ENCODE assay signal across 14 cellular contexts in the genomic region with DNA sequence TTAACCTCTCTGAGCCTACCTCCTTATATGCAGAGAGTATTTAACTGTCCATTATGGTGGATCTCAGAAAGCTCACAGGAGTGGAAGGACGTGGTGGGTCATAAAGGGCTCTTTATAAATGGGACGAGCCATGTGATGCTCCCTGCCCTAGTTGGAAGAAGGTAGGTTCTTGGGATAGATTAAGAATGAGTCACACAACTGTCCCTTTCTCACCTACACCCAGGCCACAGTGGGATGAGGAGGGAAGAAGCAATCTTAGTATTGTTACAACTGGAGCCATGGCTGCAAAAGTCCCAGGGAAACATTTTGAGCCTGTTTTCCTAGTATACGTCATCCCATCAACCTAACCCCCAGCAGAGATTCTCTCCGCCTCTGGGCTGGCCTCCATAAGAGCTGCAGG.
DNase-seq lines count a peak whose midpoint lies in the region; ATAC-seq and TF ChIP-seq lines count a peak whose summit lies in the region.
"Had no signal": no experiment of that assay in that cellular context is flagged by ENCODE, and none has a peak within 500 bp of the region (broad histone marks: within the 10 kb centered on the region; RNA-seq: fewer than 3 reads in every experiment).

No MANE protein-coding gene starts in this region.

- H3K79me2 ChIP-seq in HCT116 (ENCODE audit: insufficient read depth, low read length) (no peaks in the 10 kb centered on the region), PC-3 (ENCODE audit: low read length) (no peaks in the 10 kb centered on the region)

- POLR2A ChIA-PET in HCT116 (lab: Charles Lee) = interaction anchor here (0.6 kb wide), 1 partner anchor 16 kb away, joined by 3 read pairs; no protein-coding TSS in a partner anchor
- POLR2A ChIA-PET in PC-3 (lab: Charles Lee; ENCODE audit: unreplicated experiment) = no interaction called here
- POLR2A ChIA-PET in RWPE1 (lab: Yijun Ruan, JAX; ENCODE audit: low non-redundant PET) = no interaction called here

- TF ChIP-seq POLR2A in HCT116 (IDR thresholded peaks at IDR 0.05; ENCODE audit: borderline replicate concordance, extremely low read depth, insufficient read depth, insufficient read length) = no peak

- H3K4me3 ChIP-seq in HCT116 (replicated peaks in 1 of 2; ENCODE audit: low read depth in 1 of 2, low read length in 2 of 2) (no peak overlapping the region), PC-3 (ENCODE audit: low read length) (no peak overlapping the region), brain microvascular endothelial cell (ENCODE audit: low read depth, low read length) (no peak overlapping the region)
- H3K4me3 ChIP-seq: GM12878, GM23338 had no signal

- RAD21 ChIA-PET in HCT116 (lab: Charles Lee; ENCODE audit: low non-redundant PET in 1 of 2, low total read pairs in 2 of 2, uncharacterized antibody in 2 of 2, unreplicated experiment in 2 of 2) = no interaction called here

- H3K36me3 ChIP-seq in HCT116 (ENCODE audit: control insufficient read depth in 1 of 2, insufficient read depth in 2 of 2, low read length in 2 of 2) = no peaks in the 10 kb centered on the region
- no peaks in the 10 kb centered on the region for H3K36me3 ChIP-seq in PC-3 (ENCODE audit: low read depth, low read length)
- H3K36me3 ChIP-seq in brain microvascular endothelial cell (replicated peaks) = no peaks in the 10 kb centered on the region

- H3K9me3 ChIP-seq in HCT116 (ENCODE audit: control insufficient read depth in 1 of 2, insufficient read depth in 1 of 2, low read depth in 1 of 2, low read length in 2 of 2) = no peaks in the 10 kb centered on the region
- H3K9me3 ChIP-seq in PC-3 (ENCODE audit: low read length) = no peaks in the 10 kb centered on the region

- H3K4me1 ChIP-seq in HCT116 (ENCODE audit: control insufficient read depth in 1 of 2, insufficient read depth in 2 of 2, low read length in 2 of 2) = peaks cover 3 to 19% of the 10 kb centered on the region in 2 experiments; a peak in 2 of 4 replicates
- H3K4me1 ChIP-seq in PC-3 (ENCODE audit: insufficient read depth, low read length) = peaks cover 41% of the 10 kb centered on the region

- TF ChIP-seq CTCF in HCT116 (IDR thresholded peaks at IDR 0.05 in 2 of 3, conservative IDR thresholded peaks at IDR 0.05 in 1 of 3; ENCODE audit: borderline replicate concordance in 1 of 3, insufficient read depth in 1 of 3, low read depth in 2 of 3, low read length in 2 of 3) = no peak
- TF ChIP-seq CTCF in PC-3 (conservative IDR thresholded peaks at IDR 0.05; ENCODE audit: low read depth, low read length) = no peak
- no peak for TF ChIP-seq CTCF in brain microvascular endothelial cell (IDR thresholded peaks at IDR 0.05; ENCODE audit: low read depth, low read length, missing control alignments)
- TF ChIP-seq CTCF in RWPE1 (conservative IDR thresholded peaks at IDR 0.05; ENCODE audit: low read depth) = no peak

- no peak overlapping the region for H3K9ac ChIP-seq in HCT116 (ENCODE audit: low read length)
- no peak overlapping the region for H3K9ac ChIP-seq in PC-3 (ENCODE audit: low read length)

- H3K27me3 ChIP-seq in HCT116 (ENCODE audit: insufficient read depth, low read length) (no peaks in the 10 kb centered on the region), PC-3 (ENCODE audit: low read length) (no peaks in the 10 kb centered on the region), brain microvascular endothelial cell (replicated peaks) (no peaks in the 10 kb centered on the region)

- intact Hi-C loops in HCT116 (cut with micrococcal nuclease) (loop anchor here (5.0 kb wide), 1 partner anchor 190 kb away; no protein-coding TSS in a partner anchor), PC-3 (cut with micrococcal nuclease) (no loop called here)

- no peak for DNase-seq in HCT116 (ENCODE audit: low read depth, low spot score)
- peak; percentile 55 for DNase-seq in PC-3
- DNase-seq in kidney tubule cell (ENCODE audit: low spot score) = peak; percentile 45
- no peak for DNase-seq in brain microvascular endothelial cell
- no peak for DNase-seq in RWPE1 (ENCODE audit: low spot score)
- DNase-seq in GM19240 (ENCODE audit: insufficient read length, low spot score) = no peak
- DNase-seq in iPS-NIHi7 (ENCODE audit: extremely low spot score) = no peak
- DNase-seq: C1 segment of cervical spinal cord; Calu3; CD4-positive, alpha-beta T cell; DMS 273 treated with DMSO at 0.1 percent for 48 hours; H7 had no signal

- ATAC-seq in HCT116 (no peak), PC-3 (peak; percentile 43; the same call in 1 of the 2 replicates)
- ATAC-seq: GM12878, GM23338 had no signal

- H4K20me1 ChIP-seq in HCT116 (ENCODE audit: insufficient read depth) (no peaks in the 10 kb centered on the region), PC-3 (ENCODE audit: low read length) (no peaks in the 10 kb centered on the region)

- H3K27ac ChIP-seq in HCT116 (ENCODE audit: low read depth, low read length) = no peak overlapping the region
- H3K27ac ChIP-seq in PC-3 (ENCODE audit: low read length) = no peak overlapping the region
- no peak overlapping the region for H3K27ac ChIP-seq in brain microvascular endothelial cell
- no peak overlapping the region for H3K27ac ChIP-seq in RWPE1

- CTCF ChIA-PET in HCT116 (lab: Charles Lee) = no interaction called here
- CTCF ChIA-PET in PC-3 (lab: Charles Lee) = no interaction called here
- CTCF ChIA-PET in RWPE1 (lab: Yijun Ruan, JAX) = no interaction called here

- TF ChIP-seq RAD21 in HCT116 (IDR thresholded peaks at IDR 0.05; ENCODE audit: low read depth) = no peak

- H3K4me2 ChIP-seq in HCT116 (ENCODE audit: low read length) = peak overlapping the region; percentile 23
- no peak overlapping the region; the same call in 1 of the 2 replicates for H3K4me2 ChIP-seq in PC-3 (ENCODE audit: low read length)
- H3K4me2 ChIP-seq: GM23338 had no signal

- H2AFZ ChIP-seq in HCT116 (ENCODE audit: low read depth, low read length, poor library complexity, severe bottlenecking) (no peak overlapping the region), PC-3 (ENCODE audit: low read length) (no peak overlapping the region)
- H2AFZ ChIP-seq: GM23338 had no signal

- in situ Hi-C loops in brain microvascular endothelial cell (cut with HindIII; ENCODE audit: low pct_ligation_motif_present, low sequenced_read_pairs) = no loop called here

- no peaks in the 10 kb centered on the region for H3F3A ChIP-seq in PC-3 (ENCODE audit: low read length, unreplicated experiment)

- no peaks in the 10 kb centered on the region for H3K9me2 ChIP-seq in HCT116 (ENCODE audit: insufficient read depth)
- no peaks in the 10 kb centered on the region for H3K9me2 ChIP-seq in PC-3 (replicated peaks; ENCODE audit: low read length)

- no TSS peak for BruUV-seq in HCT116 (replicated peaks; lab: Mats Ljungman, UMichigan)
- no TSS peak for BruUV-seq in PC-3 (replicated peaks; lab: Mats Ljungman, UMichigan)

TF ChIP-seq in HCT116, 20 proteins besides CTCF, POLR2A, EP300 and RAD21:
- TF ChIP-seq FOSL1 (IDR thresholded peaks at IDR 0.05; ENCODE audit: low read depth) (no peak), EGR1 (IDR thresholded peaks at IDR 0.05; ENCODE audit: low read depth) (no peak), EZH2 (IDR thresholded peaks at IDR 0.05) (no peak)
- TF ChIP-seq, protein P1, sequence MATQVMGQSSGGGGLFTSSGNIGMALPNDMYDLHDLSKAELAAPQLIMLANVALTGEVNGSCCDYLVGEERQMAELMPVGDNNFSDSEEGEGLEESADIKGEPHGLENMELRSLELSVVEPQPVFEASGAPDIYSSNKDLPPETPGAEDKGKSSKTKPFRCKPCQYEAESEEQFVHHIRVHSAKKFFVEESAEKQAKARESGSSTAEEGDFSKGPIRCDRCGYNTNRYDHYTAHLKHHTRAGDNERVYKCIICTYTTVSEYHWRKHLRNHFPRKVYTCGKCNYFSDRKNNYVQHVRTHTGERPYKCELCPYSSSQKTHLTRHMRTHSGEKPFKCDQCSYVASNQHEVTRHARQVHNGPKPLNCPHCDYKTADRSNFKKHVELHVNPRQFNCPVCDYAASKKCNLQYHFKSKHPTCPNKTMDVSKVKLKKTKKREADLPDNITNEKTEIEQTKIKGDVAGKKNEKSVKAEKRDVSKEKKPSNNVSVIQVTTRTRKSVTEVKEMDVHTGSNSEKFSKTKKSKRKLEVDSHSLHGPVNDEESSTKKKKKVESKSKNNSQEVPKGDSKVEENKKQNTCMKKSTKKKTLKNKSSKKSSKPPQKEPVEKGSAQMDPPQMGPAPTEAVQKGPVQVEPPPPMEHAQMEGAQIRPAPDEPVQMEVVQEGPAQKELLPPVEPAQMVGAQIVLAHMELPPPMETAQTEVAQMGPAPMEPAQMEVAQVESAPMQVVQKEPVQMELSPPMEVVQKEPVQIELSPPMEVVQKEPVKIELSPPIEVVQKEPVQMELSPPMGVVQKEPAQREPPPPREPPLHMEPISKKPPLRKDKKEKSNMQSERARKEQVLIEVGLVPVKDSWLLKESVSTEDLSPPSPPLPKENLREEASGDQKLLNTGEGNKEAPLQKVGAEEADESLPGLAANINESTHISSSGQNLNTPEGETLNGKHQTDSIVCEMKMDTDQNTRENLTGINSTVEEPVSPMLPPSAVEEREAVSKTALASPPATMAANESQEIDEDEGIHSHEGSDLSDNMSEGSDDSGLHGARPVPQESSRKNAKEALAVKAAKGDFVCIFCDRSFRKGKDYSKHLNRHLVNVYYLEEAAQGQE (IDR thresholded peaks at IDR 0.05; ENCODE audit: low read depth) = no peak

Comparison
In these comparisons a context has a peak if more than half of its experiments do, and no peak if none do; other contexts are left out.
1. DNase-seq: peak in PC-3 (single experiment) and kidney tubule cell (single experiment); none in HCT116 (single experiment), brain microvascular endothelial cell (single experiment), RWPE1 (single experiment), GM19240 (single experiment) and iPS-NIHi7 (single experiment).